In the genomic region with DNA sequence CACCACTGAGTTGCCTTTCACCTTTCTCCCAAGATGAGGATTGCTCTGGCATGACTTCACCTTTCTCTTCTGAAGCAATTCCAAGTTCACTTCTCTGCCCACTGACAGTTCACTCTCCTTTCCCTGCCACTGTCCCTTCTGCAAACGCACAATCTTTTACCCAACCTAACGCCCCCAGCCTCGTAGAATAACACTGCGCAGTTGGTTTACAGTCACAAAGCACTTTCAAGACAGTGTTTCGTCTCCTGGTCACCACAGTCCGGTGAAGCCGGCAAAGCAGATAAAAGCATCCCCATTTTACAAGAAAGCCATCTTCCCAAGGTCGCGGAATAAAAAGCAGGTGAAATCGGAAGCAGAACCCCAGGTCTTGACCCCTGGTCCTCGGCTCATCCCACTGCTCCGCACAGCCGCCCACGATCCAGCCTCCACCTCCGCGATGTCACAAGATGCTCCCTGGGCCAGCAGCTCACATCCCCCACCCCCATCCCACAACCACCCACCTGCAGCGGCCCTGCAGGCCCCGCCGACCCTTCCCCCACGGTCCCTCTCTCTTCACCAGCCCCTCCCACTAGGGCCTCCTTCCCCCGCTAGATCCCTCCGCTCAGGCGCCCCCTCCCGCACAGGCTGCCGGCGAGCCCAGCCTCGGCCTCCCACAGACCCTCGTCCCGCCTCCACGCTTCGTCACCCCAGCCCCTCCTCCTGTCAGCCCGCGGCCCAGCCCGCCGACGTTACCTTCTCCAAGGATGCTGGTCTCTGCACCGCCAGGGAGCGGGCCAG, we compare ENCODE assay signal across 8 cellular contexts.
DNase-seq lines count a peak whose midpoint lies in the region; ATAC-seq and TF ChIP-seq lines count a peak whose summit lies in the region.

No MANE protein-coding gene starts in this region.

- DNase-seq in NCI-H2196 (lab: John Stamatoyannopoulos, UW; ENCODE audit: unreplicated experiment) (peak; percentile 35), islet precursor cell (peak; percentile 97)
- peak; percentile 61 for DNase-seq in activated CD4-positive, CD25-positive, alpha-beta regulatory T cell treated with anti-CD3 and anti-CD28 coated beads, Interleukin-2, amount 50 U/mL, for 16 hours (ENCODE audit: low read depth, low spot score)
- peak in 1 of 2 donors; percentile 55 for DNase-seq in central memory CD8-positive, alpha-beta T cell (ENCODE audit: low spot score in 2 of 2)
- peak; percentile 71 to 79 for DNase-seq in stimulated activated CD4-positive, alpha-beta T cell treated with anti-CD3 and anti-CD28 coated beads, Interleukin-12 subunit alpha, Interleukin-12 subunit beta, amount 100 ng/mL, for 24 hours (ENCODE audit: low read depth in 2 of 2)

- H3K27me3 Mint-ChIP-seq in central memory CD8-positive, alpha-beta T cell: no peaks in the 10 kb centered on the region

- H3K36me3 Mint-ChIP-seq in central memory CD8-positive, alpha-beta T cell (ENCODE audit: insufficient read depth): peaks cover 19% of the 10 kb centered on the region

- H3K9me3 Mint-ChIP-seq in central memory CD8-positive, alpha-beta T cell: no peaks in the 10 kb centered on the region

- TF ChIP-seq CTCF in 22Rv1 (IDR thresholded peaks at IDR 0.05): no peak

- peak; percentile 35 for ATAC-seq in GM18519 (IDR thresholded peaks at IDR 0.05; ENCODE audit: low FRiP score, unreplicated experiment)
- peak; percentile 20 for ATAC-seq in HG03064 (IDR thresholded peaks at IDR 0.05; ENCODE audit: low read depth, unreplicated experiment)
- peak; percentile 47 for ATAC-seq in central memory CD8-positive, alpha-beta T cell (replicated peaks; ENCODE audit: extremely low read depth, poor library complexity, severe bottlenecking)

- peak overlapping the region; percentile 86 for H3K4me3 Mint-ChIP-seq in central memory CD8-positive, alpha-beta T cell

- H3K27ac ChIP-seq in 22Rv1: peak overlapping the region; percentile 84

- peak overlapping the region; percentile 90 for H3K27ac Mint-ChIP-seq in central memory CD8-positive, alpha-beta T cell (ENCODE audit: low read depth)

- H3K4me1 Mint-ChIP-seq in central memory CD8-positive, alpha-beta T cell: peaks cover 63% of the 10 kb centered on the region
